In genomic region chr12:132403636-132404434, GRCh38 we compare ENCODE assay signal across 27 cellular contexts.
"Had no signal": no experiment of that assay in that cellular context is flagged by ENCODE, and none has a peak within 500 bp of the region (broad histone marks: within the 10 kb centered on the region; RNA-seq: fewer than 3 reads in every experiment).

No MANE protein-coding gene starts in this region.

- H3K4me2 ChIP-seq: KMS-11 had no signal

- H3K9me3 ChIP-seq: ascending aorta, body of pancreas had no signal

- H3K9me3 Mint-ChIP-seq: activated B cell treated with CpG ODN at 0.5 μM for 24 hours; activated CD4-positive, alpha-beta T cell treated with anti-CD3 and anti-CD28 coated beads, Interleukin-2, amount 10 ng/mL, durations not matched to agents 24 days and 14 days; activated naive CD4-positive, alpha-beta T cell treated with anti-CD3 and anti-CD28 coated beads, Interleukin-2, amount 50 U/mL, for 72 hours; activated naive CD8-positive, alpha-beta T cell treated with anti-CD3 and anti-CD28 coated beads, Interleukin-2, amount 50 U/mL, for 24 hours; activated T-cell treated with anti-CD3 and anti-CD28 coated beads, Interleukin-2, amount 50 U/mL, for 24 hours; activated T-helper 1 cell treated with anti-CD3 and anti-CD28 coated beads, Interleukin-12 subunit alpha, Interleukin-12 subunit beta, Interleukin-2, Interleukin-4 antibody, amounts not matched to agents 30 ng/mL and 10 ng/mL and 1 ng/mL, durations not matched to agents 14 hours and 24 hours and 36 hours; T-helper 1 cell treated with Interleukin-12 subunit alpha and Interleukin-12 subunit beta and Interleukin-4 antibody, amounts not matched to agents 30 μg/mL and 1 μg/mL, for 36 hours had no signal

- H3K4me1 ChIP-seq: ascending aorta, body of pancreas had no signal

- DNase-seq: activated B cell treated with CpG ODN at 0.5 μM for 24 hours; activated CD4-positive, alpha-beta T cell treated with anti-CD3 and anti-CD28 coated beads for 1 hour; activated CD4-positive, alpha-beta T cell treated with anti-CD3 and anti-CD28 coated beads, Interleukin-2, amount 10 ng/mL, durations not matched to agents 24 days and 14 days; activated CD4-positive, alpha-beta T cell treated with anti-CD3 and anti-CD28 coated beads, Interleukin-2, amount 50 U/mL, for 48 hours; activated CD8-positive, alpha-beta memory T cell treated with anti-CD3 and anti-CD28 coated beads, Interleukin-2, amount 10 ng/mL, durations not matched to agents 7 days and 5 days; activated effector memory CD4-positive, alpha-beta T cell treated with Interleukin-2 at 50 U/mL for 16 hours; activated naive CD4-positive, alpha-beta T cell; activated naive CD8-positive, alpha-beta T cell treated with anti-CD3 and anti-CD28 coated beads, Interleukin-2, amount 50 U/mL, for 24 hours; activated T-cell treated with anti-CD3 and anti-CD28 coated beads, Interleukin-2, amount 50 U/mL, for 24 hours; amniotic stem cell; body of pancreas; NCI-H1092; NCI-H1417; NCI-H1694; NCI-H2029; NCI-H2107; NCI-H2171 treated with DMSO at 0.1 percent for 48 hours; NCI-H226; NCI-H510A; NCI-H526 treated with DMSO at 0.1 percent for 48 hours; NCI-H82; SHP77 had no signal

- H3K27me3 ChIP-seq: ascending aorta had no signal

- H3K4me1 Mint-ChIP-seq: activated B cell treated with CpG ODN at 0.5 μM for 24 hours; activated CD4-positive, alpha-beta T cell treated with anti-CD3 and anti-CD28 coated beads, Interleukin-2, amount 10 ng/mL, durations not matched to agents 24 days and 14 days; activated CD8-positive, alpha-beta memory T cell treated with anti-CD3 and anti-CD28 coated beads, Interleukin-2, amount 10 ng/mL, durations not matched to agents 7 days and 5 days; activated naive CD8-positive, alpha-beta T cell treated with anti-CD3 and anti-CD28 coated beads, Interleukin-2, amount 50 U/mL, for 24 hours had no signal

- H3K4me3 Mint-ChIP-seq: activated B cell treated with CpG ODN at 0.5 μM for 24 hours; activated CD4-positive, alpha-beta T cell treated with anti-CD3 and anti-CD28 coated beads, Interleukin-2, amount 10 ng/mL, durations not matched to agents 24 days and 14 days; activated CD8-positive, alpha-beta memory T cell treated with anti-CD3 and anti-CD28 coated beads, Interleukin-2, amount 10 ng/mL, durations not matched to agents 7 days and 5 days; activated naive CD8-positive, alpha-beta T cell treated with anti-CD3 and anti-CD28 coated beads, Interleukin-2, amount 50 U/mL, for 24 hours; activated T-cell treated with anti-CD3 and anti-CD28 coated beads, Interleukin-2, amount 50 U/mL, for 24 hours; activated T-helper 1 cell treated with anti-CD3 and anti-CD28 coated beads, Interleukin-12 subunit alpha, Interleukin-12 subunit beta, Interleukin-2, Interleukin-4 antibody, amounts not matched to agents 30 ng/mL and 10 ng/mL and 1 ng/mL, durations not matched to agents 14 hours and 24 hours and 36 hours; T-helper 1 cell treated with Interleukin-12 subunit alpha and Interleukin-12 subunit beta and Interleukin-4 antibody, amounts not matched to agents 30 μg/mL and 1 μg/mL, for 36 hours had no signal

- H3K36me3 Mint-ChIP-seq: activated CD8-positive, alpha-beta memory T cell treated with anti-CD3 and anti-CD28 coated beads, Interleukin-2, amount 10 ng/mL, durations not matched to agents 7 days and 5 days; activated naive CD4-positive, alpha-beta T cell treated with anti-CD3 and anti-CD28 coated beads, Interleukin-2, amount 50 U/mL, for 72 hours had no signal

- H3K27ac ChIP-seq: ascending aorta, body of pancreas, KMS-11 had no signal

- ATAC-seq: activated CD8-positive, alpha-beta memory T cell treated with anti-CD3 and anti-CD28 coated beads, Interleukin-2, amount 10 ng/mL, durations not matched to agents 7 days and 5 days; activated naive CD4-positive, alpha-beta T cell treated with anti-CD3 and anti-CD28 coated beads, Interleukin-2, amount 50 U/mL, for 72 hours; activated naive CD8-positive, alpha-beta T cell treated with anti-CD3 and anti-CD28 coated beads, Interleukin-2, amount 50 U/mL, for 24 hours; body of pancreas had no signal

- H3K27ac Mint-ChIP-seq: activated B cell treated with CpG ODN at 0.5 μM for 24 hours; activated CD4-positive, alpha-beta T cell treated with anti-CD3 and anti-CD28 coated beads, Interleukin-2, amount 10 ng/mL, durations not matched to agents 24 days and 14 days; activated CD8-positive, alpha-beta memory T cell treated with anti-CD3 and anti-CD28 coated beads, Interleukin-2, amount 10 ng/mL, durations not matched to agents 7 days and 5 days; activated naive CD4-positive, alpha-beta T cell treated with anti-CD3 and anti-CD28 coated beads, Interleukin-2, amount 50 U/mL, for 72 hours; activated naive CD8-positive, alpha-beta T cell treated with anti-CD3 and anti-CD28 coated beads, Interleukin-2, amount 50 U/mL, for 24 hours; activated T-cell treated with anti-CD3 and anti-CD28 coated beads, Interleukin-2, amount 50 U/mL, for 24 hours; activated T-helper 1 cell treated with anti-CD3 and anti-CD28 coated beads, Interleukin-12 subunit alpha, Interleukin-12 subunit beta, Interleukin-2, Interleukin-4 antibody, amounts not matched to agents 30 ng/mL and 10 ng/mL and 1 ng/mL, durations not matched to agents 14 hours and 24 hours and 36 hours; T-helper 1 cell treated with Interleukin-12 subunit alpha and Interleukin-12 subunit beta and Interleukin-4 antibody, amounts not matched to agents 30 μg/mL and 1 μg/mL, for 36 hours had no signal

- H3K36me3 ChIP-seq: ascending aorta had no signal

- H3K4me3 ChIP-seq: ascending aorta, body of pancreas had no signal
